Comparison of ENCODE assay signal across 1 cellular context in the genomic region with DNA sequence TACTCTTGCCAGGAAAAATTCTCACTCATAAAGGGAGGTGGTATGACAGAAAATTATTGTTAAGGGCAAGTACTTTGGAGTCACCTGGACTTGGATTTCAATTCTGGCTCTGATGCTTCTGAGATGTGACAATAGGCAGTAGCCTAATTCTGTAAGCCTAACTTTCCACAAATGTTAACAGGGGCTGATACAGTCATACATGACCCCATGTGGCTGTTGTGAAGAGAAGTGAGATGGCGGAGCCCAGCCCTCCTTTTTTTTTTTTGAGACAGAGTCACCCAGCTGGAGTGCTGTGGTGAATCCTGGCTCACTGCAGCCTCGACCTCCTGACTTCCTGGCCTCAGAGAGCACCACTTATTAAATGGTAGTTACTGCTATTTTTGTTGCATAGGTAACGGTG.
TF ChIP-seq lines count a peak whose summit lies in the region.

No MANE protein-coding gene starts in this region.

TF ChIP-seq in WTC11, 78 proteins besides CTCF, POLR2A, EP300 and RAD21:
- TF ChIP-seq, protein P1, sequence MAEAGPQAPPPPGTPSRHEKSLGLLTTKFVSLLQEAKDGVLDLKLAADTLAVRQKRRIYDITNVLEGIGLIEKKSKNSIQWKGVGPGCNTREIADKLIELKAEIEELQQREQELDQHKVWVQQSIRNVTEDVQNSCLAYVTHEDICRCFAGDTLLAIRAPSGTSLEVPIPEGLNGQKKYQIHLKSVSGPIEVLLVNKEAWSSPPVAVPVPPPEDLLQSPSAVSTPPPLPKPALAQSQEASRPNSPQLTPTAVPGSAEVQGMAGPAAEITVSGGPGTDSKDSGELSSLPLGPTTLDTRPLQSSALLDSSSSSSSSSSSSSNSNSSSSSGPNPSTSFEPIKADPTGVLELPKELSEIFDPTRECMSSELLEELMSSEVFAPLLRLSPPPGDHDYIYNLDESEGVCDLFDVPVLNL (CRISPR knock-in tag; IDR thresholded peaks at IDR 0.05; ENCODE audit: borderline replicate concordance, low read depth): no peak
- TF ChIP-seq ZBTB21 (CRISPR knock-in tag; IDR thresholded peaks at IDR 0.05; ENCODE audit: borderline replicate concordance): no peak
- TF ChIP-seq, protein P2, sequence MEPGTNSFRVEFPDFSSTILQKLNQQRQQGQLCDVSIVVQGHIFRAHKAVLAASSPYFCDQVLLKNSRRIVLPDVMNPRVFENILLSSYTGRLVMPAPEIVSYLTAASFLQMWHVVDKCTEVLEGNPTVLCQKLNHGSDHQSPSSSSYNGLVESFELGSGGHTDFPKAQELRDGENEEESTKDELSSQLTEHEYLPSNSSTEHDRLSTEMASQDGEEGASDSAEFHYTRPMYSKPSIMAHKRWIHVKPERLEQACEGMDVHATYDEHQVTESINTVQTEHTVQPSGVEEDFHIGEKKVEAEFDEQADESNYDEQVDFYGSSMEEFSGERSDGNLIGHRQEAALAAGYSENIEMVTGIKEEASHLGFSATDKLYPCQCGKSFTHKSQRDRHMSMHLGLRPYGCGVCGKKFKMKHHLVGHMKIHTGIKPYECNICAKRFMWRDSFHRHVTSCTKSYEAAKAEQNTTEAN (CRISPR knock-in tag; IDR thresholded peaks at IDR 0.05): no peak
- no peak for TF ChIP-seq ZNF416 (CRISPR knock-in tag; IDR thresholded peaks at IDR 0.05)
- no peak for TF ChIP-seq ZNF232 (CRISPR knock-in tag; IDR thresholded peaks at IDR 0.05)
- TF ChIP-seq, protein P3, sequence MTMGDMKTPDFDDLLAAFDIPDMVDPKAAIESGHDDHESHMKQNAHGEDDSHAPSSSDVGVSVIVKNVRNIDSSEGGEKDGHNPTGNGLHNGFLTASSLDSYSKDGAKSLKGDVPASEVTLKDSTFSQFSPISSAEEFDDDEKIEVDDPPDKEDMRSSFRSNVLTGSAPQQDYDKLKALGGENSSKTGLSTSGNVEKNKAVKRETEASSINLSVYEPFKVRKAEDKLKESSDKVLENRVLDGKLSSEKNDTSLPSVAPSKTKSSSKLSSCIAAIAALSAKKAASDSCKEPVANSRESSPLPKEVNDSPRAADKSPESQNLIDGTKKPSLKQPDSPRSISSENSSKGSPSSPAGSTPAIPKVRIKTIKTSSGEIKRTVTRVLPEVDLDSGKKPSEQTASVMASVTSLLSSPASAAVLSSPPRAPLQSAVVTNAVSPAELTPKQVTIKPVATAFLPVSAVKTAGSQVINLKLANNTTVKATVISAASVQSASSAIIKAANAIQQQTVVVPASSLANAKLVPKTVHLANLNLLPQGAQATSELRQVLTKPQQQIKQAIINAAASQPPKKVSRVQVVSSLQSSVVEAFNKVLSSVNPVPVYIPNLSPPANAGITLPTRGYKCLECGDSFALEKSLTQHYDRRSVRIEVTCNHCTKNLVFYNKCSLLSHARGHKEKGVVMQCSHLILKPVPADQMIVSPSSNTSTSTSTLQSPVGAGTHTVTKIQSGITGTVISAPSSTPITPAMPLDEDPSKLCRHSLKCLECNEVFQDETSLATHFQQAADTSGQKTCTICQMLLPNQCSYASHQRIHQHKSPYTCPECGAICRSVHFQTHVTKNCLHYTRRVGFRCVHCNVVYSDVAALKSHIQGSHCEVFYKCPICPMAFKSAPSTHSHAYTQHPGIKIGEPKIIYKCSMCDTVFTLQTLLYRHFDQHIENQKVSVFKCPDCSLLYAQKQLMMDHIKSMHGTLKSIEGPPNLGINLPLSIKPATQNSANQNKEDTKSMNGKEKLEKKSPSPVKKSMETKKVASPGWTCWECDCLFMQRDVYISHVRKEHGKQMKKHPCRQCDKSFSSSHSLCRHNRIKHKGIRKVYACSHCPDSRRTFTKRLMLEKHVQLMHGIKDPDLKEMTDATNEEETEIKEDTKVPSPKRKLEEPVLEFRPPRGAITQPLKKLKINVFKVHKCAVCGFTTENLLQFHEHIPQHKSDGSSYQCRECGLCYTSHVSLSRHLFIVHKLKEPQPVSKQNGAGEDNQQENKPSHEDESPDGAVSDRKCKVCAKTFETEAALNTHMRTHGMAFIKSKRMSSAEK (CRISPR knock-in tag; IDR thresholded peaks at IDR 0.05; ENCODE audit: borderline replicate concordance): no peak
- no peak for TF ChIP-seq JUN (CRISPR knock-in tag; IDR thresholded peaks at IDR 0.05)
- TF ChIP-seq, protein P4, sequence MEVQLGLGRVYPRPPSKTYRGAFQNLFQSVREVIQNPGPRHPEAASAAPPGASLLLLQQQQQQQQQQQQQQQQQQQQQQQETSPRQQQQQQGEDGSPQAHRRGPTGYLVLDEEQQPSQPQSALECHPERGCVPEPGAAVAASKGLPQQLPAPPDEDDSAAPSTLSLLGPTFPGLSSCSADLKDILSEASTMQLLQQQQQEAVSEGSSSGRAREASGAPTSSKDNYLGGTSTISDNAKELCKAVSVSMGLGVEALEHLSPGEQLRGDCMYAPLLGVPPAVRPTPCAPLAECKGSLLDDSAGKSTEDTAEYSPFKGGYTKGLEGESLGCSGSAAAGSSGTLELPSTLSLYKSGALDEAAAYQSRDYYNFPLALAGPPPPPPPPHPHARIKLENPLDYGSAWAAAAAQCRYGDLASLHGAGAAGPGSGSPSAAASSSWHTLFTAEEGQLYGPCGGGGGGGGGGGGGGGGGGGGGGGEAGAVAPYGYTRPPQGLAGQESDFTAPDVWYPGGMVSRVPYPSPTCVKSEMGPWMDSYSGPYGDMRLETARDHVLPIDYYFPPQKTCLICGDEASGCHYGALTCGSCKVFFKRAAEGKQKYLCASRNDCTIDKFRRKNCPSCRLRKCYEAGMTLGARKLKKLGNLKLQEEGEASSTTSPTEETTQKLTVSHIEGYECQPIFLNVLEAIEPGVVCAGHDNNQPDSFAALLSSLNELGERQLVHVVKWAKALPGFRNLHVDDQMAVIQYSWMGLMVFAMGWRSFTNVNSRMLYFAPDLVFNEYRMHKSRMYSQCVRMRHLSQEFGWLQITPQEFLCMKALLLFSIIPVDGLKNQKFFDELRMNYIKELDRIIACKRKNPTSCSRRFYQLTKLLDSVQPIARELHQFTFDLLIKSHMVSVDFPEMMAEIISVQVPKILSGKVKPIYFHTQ (CRISPR knock-in tag; IDR thresholded peaks at IDR 0.05): no peak
- no peak for TF ChIP-seq MYBL2 (CRISPR knock-in tag; IDR thresholded peaks at IDR 0.05)
- TF ChIP-seq, protein P5, sequence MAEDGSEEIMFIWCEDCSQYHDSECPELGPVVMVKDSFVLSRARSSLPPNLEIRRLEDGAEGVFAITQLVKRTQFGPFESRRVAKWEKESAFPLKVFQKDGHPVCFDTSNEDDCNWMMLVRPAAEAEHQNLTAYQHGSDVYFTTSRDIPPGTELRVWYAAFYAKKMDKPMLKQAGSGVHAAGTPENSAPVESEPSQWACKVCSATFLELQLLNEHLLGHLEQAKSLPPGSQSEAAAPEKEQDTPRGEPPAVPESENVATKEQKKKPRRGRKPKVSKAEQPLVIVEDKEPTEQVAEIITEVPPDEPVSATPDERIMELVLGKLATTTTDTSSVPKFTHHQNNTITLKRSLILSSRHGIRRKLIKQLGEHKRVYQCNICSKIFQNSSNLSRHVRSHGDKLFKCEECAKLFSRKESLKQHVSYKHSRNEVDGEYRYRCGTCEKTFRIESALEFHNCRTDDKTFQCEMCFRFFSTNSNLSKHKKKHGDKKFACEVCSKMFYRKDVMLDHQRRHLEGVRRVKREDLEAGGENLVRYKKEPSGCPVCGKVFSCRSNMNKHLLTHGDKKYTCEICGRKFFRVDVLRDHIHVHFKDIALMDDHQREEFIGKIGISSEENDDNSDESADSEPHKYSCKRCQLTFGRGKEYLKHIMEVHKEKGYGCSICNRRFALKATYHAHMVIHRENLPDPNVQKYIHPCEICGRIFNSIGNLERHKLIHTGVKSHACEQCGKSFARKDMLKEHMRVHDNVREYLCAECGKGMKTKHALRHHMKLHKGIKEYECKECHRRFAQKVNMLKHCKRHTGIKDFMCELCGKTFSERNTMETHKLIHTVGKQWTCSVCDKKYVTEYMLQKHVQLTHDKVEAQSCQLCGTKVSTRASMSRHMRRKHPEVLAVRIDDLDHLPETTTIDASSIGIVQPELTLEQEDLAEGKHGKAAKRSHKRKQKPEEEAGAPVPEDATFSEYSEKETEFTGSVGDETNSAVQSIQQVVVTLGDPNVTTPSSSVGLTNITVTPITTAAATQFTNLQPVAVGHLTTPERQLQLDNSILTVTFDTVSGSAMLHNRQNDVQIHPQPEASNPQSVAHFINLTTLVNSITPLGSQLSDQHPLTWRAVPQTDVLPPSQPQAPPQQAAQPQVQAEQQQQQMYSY (CRISPR knock-in tag; IDR thresholded peaks at IDR 0.05): no peak
- TF ChIP-seq, protein P6, sequence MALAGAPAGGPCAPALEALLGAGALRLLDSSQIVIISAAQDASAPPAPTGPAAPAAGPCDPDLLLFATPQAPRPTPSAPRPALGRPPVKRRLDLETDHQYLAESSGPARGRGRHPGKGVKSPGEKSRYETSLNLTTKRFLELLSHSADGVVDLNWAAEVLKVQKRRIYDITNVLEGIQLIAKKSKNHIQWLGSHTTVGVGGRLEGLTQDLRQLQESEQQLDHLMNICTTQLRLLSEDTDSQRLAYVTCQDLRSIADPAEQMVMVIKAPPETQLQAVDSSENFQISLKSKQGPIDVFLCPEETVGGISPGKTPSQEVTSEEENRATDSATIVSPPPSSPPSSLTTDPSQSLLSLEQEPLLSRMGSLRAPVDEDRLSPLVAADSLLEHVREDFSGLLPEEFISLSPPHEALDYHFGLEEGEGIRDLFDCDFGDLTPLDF (CRISPR knock-in tag; IDR thresholded peaks at IDR 0.05): no peak
- TF ChIP-seq, protein P7, sequence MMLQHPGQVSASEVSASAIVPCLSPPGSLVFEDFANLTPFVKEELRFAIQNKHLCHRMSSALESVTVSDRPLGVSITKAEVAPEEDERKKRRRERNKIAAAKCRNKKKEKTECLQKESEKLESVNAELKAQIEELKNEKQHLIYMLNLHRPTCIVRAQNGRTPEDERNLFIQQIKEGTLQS (CRISPR knock-in tag; conservative IDR thresholded peaks at IDR 0.05): no peak
- TF ChIP-seq, protein P8, sequence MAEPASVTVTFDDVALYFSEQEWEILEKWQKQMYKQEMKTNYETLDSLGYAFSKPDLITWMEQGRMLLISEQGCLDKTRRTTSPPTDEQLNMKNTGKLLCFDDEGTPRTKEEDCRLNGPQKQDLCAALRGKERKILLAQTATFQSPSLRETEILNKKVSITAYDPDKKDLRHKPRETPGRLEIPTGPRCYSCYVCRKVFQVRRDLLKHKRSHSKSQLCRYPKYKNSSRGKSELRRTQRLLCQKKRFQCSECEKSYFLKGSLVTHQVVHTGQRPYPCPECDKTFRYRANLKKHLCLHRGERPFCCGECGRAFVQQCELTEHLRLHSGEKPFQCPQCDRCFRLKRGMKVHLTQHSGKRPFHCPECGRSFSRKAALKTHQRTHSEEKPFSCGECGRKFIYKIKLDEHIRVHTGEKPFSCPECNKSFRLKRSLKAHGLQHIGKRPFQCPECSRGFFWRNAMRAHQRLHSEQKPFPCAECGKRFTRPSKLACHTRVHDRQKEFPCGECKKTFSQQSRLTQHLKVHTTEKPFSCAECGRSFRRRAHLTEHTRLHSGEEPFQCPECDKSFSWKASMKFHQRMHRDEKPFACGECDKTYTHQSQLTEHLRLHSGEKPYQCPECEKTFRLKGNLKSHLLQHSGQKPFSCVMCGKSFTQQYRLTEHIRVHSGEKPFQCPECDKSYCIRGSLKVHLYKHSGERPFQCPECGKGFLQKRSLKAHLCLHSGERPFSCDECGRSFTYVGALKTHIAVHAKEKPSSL (CRISPR knock-in tag; conservative IDR thresholded peaks at IDR 0.05): no peak
- no peak for TF ChIP-seq GTF2I (CRISPR knock-in tag; conservative IDR thresholded peaks at IDR 0.05)
- no peak for TF ChIP-seq ZNF671 (CRISPR knock-in tag; IDR thresholded peaks at IDR 0.05)
- TF ChIP-seq, protein P9, sequence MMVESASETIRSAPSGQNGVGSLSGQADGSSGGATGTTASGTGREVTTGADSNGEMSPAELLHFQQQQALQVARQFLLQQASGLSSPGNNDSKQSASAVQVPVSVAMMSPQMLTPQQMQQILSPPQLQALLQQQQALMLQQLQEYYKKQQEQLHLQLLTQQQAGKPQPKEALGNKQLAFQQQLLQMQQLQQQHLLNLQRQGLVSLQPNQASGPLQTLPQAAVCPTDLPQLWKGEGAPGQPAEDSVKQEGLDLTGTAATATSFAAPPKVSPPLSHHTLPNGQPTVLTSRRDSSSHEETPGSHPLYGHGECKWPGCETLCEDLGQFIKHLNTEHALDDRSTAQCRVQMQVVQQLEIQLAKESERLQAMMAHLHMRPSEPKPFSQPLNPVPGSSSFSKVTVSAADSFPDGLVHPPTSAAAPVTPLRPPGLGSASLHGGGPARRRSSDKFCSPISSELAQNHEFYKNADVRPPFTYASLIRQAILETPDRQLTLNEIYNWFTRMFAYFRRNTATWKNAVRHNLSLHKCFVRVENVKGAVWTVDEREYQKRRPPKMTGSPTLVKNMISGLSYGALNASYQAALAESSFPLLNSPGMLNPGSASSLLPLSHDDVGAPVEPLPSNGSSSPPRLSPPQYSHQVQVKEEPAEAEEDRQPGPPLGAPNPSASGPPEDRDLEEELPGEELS (CRISPR knock-in tag; IDR thresholded peaks at IDR 0.05): no peak
- TF ChIP-seq TEAD4 (CRISPR knock-in tag; IDR thresholded peaks at IDR 0.05): no peak
- no peak for TF ChIP-seq ZNF219 (CRISPR knock-in tag; IDR thresholded peaks at IDR 0.05; ENCODE audit: borderline replicate concordance)
- TF ChIP-seq, protein P10, sequence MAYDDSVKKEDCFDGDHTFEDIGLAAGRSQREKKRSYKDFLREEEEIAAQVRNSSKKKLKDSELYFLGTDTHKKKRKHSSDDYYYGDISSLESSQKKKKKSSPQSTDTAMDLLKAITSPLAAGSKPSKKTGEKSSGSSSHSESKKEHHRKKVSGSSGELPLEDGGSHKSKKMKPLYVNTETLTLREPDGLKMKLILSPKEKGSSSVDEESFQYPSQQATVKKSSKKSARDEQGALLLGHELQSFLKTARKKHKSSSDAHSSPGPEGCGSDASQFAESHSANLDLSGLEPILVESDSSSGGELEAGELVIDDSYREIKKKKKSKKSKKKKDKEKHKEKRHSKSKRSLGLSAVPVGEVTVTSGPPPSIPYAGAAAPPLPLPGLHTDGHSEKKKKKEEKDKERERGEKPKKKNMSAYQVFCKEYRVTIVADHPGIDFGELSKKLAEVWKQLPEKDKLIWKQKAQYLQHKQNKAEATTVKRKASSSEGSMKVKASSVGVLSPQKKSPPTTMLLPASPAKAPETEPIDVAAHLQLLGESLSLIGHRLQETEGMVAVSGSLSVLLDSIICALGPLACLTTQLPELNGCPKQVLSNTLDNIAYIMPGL (CRISPR knock-in tag; IDR thresholded peaks at IDR 0.05): no peak
